Comparison of ENCODE assay signal across 8 cellular contexts in the genomic region with DNA sequence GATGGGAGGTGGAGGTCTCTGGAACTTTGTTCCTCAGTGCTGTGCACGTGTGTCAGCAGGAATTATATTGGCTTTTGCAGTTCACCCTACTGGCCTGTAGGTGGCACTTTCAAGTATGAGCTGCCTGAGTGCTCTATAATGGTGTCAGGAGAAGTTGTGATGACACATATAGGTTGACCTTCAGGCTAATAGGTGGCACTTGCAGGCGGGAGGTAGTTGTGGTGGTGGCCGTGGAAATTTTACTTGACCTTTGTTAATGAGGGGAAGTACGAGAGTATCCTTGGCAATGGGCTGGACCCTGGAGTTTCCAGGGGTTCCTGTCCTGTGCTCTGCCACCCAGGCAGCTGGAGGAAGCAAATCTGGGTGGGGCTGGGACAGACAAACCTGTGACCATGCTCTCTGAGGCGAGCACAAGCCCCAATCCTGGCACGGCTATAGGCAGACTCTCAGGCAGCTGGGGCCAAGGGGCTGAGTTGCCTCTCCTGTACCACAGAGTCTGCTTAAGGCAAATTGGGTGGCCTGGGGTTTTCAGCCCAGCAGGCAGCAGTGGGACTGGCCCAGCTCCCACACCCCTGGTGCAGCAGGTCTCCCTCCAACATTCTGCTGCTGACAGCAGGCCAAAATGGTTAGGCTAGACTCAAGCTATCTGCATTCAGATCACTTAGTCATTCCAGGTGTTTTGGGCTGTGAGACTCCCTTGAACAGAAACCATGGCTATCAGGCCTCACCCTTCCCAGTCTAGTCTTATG.
DNase-seq lines count a peak whose midpoint lies in the region; ATAC-seq and TF ChIP-seq lines count a peak whose summit lies in the region.

No MANE protein-coding gene starts in this region.

- H3K27me3 ChIP-seq in CD4-positive, alpha-beta memory T cell (ENCODE audit: insufficient read depth, low read length): no peaks in the 10 kb centered on the region
- no peaks in the 10 kb centered on the region for H3K27me3 ChIP-seq in left ventricle myocardium inferior (ENCODE audit: low read depth)

- H3K36me3 Mint-ChIP-seq in CD4-positive, alpha-beta memory T cell: no peaks in the 10 kb centered on the region

- peak overlapping the region in 1 of 7 donors; percentile 26 for H3K27ac Mint-ChIP-seq in CD4-positive, alpha-beta memory T cell

- peaks cover 0 to 6% of the 10 kb centered on the region in 2 donors for H3K27me3 Mint-ChIP-seq in CD4-positive, alpha-beta memory T cell

- CTCF ChIA-PET in CD4-positive, alpha-beta memory T cell (lab: Charles Lee; ENCODE audit: partially characterized antibody): interaction anchor here (1.0 to 2.3 kb wide), 6 partner anchors 12 to 86 kb away, joined by 3 to 10 read pairs (median 4); no protein-coding TSS in a partner anchor

- DNase-seq in CD4-positive, alpha-beta memory T cell: peak in 4 of 5 donors; percentile 21 to 33 (median 25)
- DNase-seq in NCI-H2196 treated with DMSO at 0.1 percent for 48 hours (lab: John Stamatoyannopoulos, UW; ENCODE audit: unreplicated experiment) (peak; percentile 9), left ventricle myocardium inferior (no peak), NCI-H2227 (lab: John Stamatoyannopoulos, UW; ENCODE audit: unreplicated experiment) (no peak)
- DNase-seq in activated CD8-positive, alpha-beta memory T cell treated with anti-CD3 and anti-CD28 coated beads, Interleukin-2, amount 50 U/mL, for 4 hours: peak; percentile 27
- DNase-seq in stimulated activated CD4-positive, alpha-beta T cell treated with anti-CD3 and anti-CD28 coated beads, Interleukin-2, amount 100 ng/mL, for 48 hours: peak; percentile 18

- H3K4me1 Mint-ChIP-seq in CD4-positive, alpha-beta memory T cell: peaks cover 0 to 6% (median 4%) of the 10 kb centered on the region in 4 donors

- no peaks in the 10 kb centered on the region for H3K9me3 ChIP-seq in CD4-positive, alpha-beta memory T cell (ENCODE audit: control insufficient read depth in 1 of 2, low read length in 2 of 2)
- no peaks in the 10 kb centered on the region for H3K9me3 ChIP-seq in left ventricle myocardium inferior (replicated peaks)

- POLR2A ChIA-PET in CD4-positive, alpha-beta memory T cell (lab: Charles Lee; ENCODE audit: partially characterized antibody): no interaction called here

- H3K4me3 ChIP-seq in CD4-positive, alpha-beta memory T cell (ENCODE audit: low read length in 2 of 2): no peak overlapping the region
- no peak overlapping the region for H3K4me3 ChIP-seq in left ventricle myocardium inferior

- no peaks in the 10 kb centered on the region for H3K9me3 Mint-ChIP-seq in CD4-positive, alpha-beta memory T cell

- no peak overlapping the region for H3K4me3 Mint-ChIP-seq in CD4-positive, alpha-beta memory T cell

- no peaks in the 10 kb centered on the region for H3K36me3 ChIP-seq in CD4-positive, alpha-beta memory T cell (ENCODE audit: insufficient read depth, low read length)
- no peaks in the 10 kb centered on the region for H3K36me3 ChIP-seq in left ventricle myocardium inferior

- H3K27ac ChIP-seq in CD4-positive, alpha-beta memory T cell (ENCODE audit: low read depth, low read length): no peak overlapping the region
- H3K27ac ChIP-seq in left ventricle myocardium inferior (replicated peaks): no peak overlapping the region

- ATAC-seq in GM18868 (IDR thresholded peaks at IDR 0.05; ENCODE audit: unreplicated experiment) (peak; percentile 88), HG02970 (IDR thresholded peaks at IDR 0.05; ENCODE audit: low FRiP score, unreplicated experiment) (peak; percentile 78)

- intact Hi-C loops in CD4-positive, alpha-beta memory T cell (cut with micrococcal nuclease): loop anchor here (5.0 kb wide), 1 partner anchor 402 kb away; no protein-coding TSS in a partner anchor
- intact Hi-C loops in left ventricle myocardium inferior (cut with micrococcal nuclease): no loop called here

- peaks cover 2% of the 10 kb centered on the region for H3K4me1 ChIP-seq in CD4-positive, alpha-beta memory T cell (ENCODE audit: insufficient read depth, low read length)
- H3K4me1 ChIP-seq in left ventricle myocardium inferior: no peaks in the 10 kb centered on the region

- peak; percentile 59 for TF ChIP-seq CTCF in left ventricle myocardium inferior (IDR thresholded peaks at IDR 0.05; ENCODE audit: borderline replicate concordance)

Comparison
In these comparisons a context has a peak if more than half of its experiments do, and no peak if none do; other contexts are left out.
1. DNase-seq: peak in CD4-positive, alpha-beta memory T cell (4 of 5), NCI-H2196 treated with DMSO at 0.1 percent for 48 hours (single experiment), activated CD8-positive, alpha-beta memory T cell treated with anti-CD3 and anti-CD28 coated beads, Interleukin-2, amount 50 U/mL, for 4 hours (single experiment) and stimulated activated CD4-positive, alpha-beta T cell treated with anti-CD3 and anti-CD28 coated beads, Interleukin-2, amount 100 ng/mL, for 48 hours (2 of 2); none in left ventricle myocardium inferior (single experiment) and NCI-H2227 (single experiment).